ENCODE assay signal across 15 cellular contexts in the genomic region with DNA sequence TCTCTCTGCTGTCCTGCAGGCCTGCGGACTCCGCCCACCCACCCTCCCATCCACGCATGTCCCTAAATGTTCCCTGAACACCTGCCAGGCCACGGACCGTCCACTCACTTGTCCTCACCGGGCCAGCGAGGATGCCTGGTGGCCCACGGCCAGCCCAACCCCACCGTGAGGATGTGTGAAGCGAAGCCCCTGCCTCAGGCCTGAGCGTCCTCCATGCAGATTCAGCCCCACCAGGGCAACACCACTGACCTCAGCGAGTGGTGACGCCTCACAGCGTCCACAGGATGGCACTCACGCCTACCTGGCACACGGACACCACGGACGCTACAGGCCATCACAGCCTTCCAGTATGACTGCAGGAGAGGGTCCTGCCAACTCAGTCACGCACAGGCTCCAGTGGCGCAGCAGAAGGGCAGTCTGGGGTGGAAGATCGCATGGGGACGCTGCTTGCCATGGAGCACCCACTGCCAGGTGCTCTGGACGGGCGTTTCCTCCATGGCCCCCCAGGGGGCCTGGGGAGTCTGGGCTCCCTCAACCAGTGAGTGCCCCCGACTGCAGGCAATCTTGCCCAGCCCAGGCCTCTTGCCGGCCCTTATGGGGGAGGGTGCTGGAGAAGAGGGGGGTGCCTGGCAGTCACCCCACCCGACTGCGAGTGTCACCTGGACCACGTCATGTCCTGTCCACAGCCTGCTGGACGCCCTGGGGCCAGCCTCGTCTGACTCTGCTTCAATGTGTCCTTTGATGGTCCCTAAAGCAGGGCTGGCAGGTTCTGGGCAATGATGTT. TPM values are rescaled to one million over a fixed set of nuclear protein-coding genes. Genes with fewer than 3 reads are reported as not detected.
DNase-seq lines count a peak whose midpoint lies in the region; ATAC-seq and TF ChIP-seq lines count a peak whose summit lies in the region.
"Had no signal": no experiment of that assay in that cellular context is flagged by ENCODE, and none has a peak within 500 bp of the region (broad histone marks: within the 10 kb centered on the region; RNA-seq: fewer than 3 reads in every experiment).

No MANE protein-coding gene starts in this region.

- TF ChIP-seq CTCF in BE2C (IDR thresholded peaks at IDR 0.05; ENCODE audit: low read depth, low read length) (peak; percentile 36), GM23338 (conservative IDR thresholded peaks at IDR 0.05; ENCODE audit: low read depth in 2 of 2) (peak in 1 of 2 experiments; percentile 49; a peak in 1 of 4 replicates), WERI-Rb-1 (IDR thresholded peaks at IDR 0.05; ENCODE audit: low read depth, low read length) (peak; percentile 42)

- H3F3A ChIP-seq in GM23338 (replicated peaks; ENCODE audit: low read depth), result no peaks in the 10 kb centered on the region

- no peak overlapping the region for H2BK15ac ChIP-seq in mesendoderm (replicated peaks; ENCODE audit: low read depth)

- no peak overlapping the region for H3K23ac ChIP-seq in mesendoderm (ENCODE audit: low read length)

- H3K9me2 ChIP-seq in GM23338 (ENCODE audit: insufficient read depth), result no peaks in the 10 kb centered on the region

- H4K20me1 ChIP-seq in GM23338 (replicated peaks; ENCODE audit: insufficient read depth), result peaks cover 15% of the 10 kb centered on the region

- H3K4me3 ChIP-seq in BE2C (ENCODE audit: low read depth, low read length) (no peak overlapping the region), GM23338 (no peak overlapping the region), WERI-Rb-1 (ENCODE audit: low read depth, low read length) (no peak overlapping the region), mesendoderm (ENCODE audit: low read length) (no peak overlapping the region)

- H3K27me3 ChIP-seq in BE2C, result no peaks in the 10 kb centered on the region
- H3K27me3 ChIP-seq in GM23338 (ENCODE audit: insufficient read depth), result no peaks in the 10 kb centered on the region
- no peaks in the 10 kb centered on the region for H3K27me3 ChIP-seq in WERI-Rb-1 (ENCODE audit: insufficient read depth, low read depth, severe bottlenecking)
- no peaks in the 10 kb centered on the region for H3K27me3 ChIP-seq in mesendoderm (ENCODE audit: insufficient read depth, low read length, poor library complexity)

- peaks cover 17% of the 10 kb centered on the region for H3K79me1 ChIP-seq in mesendoderm (ENCODE audit: low read length)

- H2AFZ ChIP-seq in GM23338, result no peak overlapping the region

- peaks cover 8% of the 10 kb centered on the region; the same call in 1 of the 2 replicates for H3K36me3 ChIP-seq in BE2C
- H3K36me3 ChIP-seq in GM23338 (ENCODE audit: insufficient read depth), result no peaks in the 10 kb centered on the region
- H3K36me3 ChIP-seq in WERI-Rb-1, result no peaks in the 10 kb centered on the region
- H3K36me3 ChIP-seq in mesendoderm (ENCODE audit: control insufficient read depth, insufficient read depth, low read length), result no peaks in the 10 kb centered on the region

- H3K56ac ChIP-seq in mesendoderm (ENCODE audit: low read length), result no peak overlapping the region

- no peak overlapping the region for H2BK5ac ChIP-seq in mesendoderm (ENCODE audit: low read length)

- H3K79me2 ChIP-seq in GM23338 (replicated peaks; ENCODE audit: insufficient read depth) (peaks cover 81% of the 10 kb centered on the region), mesendoderm (ENCODE audit: control insufficient read depth, insufficient read depth, low read length) (peaks cover 21% of the 10 kb centered on the region)

- H3K4ac ChIP-seq in mesendoderm (ENCODE audit: low read depth, low read length), result no peak overlapping the region

- H4K5ac ChIP-seq in mesendoderm (ENCODE audit: low read length), result no peak overlapping the region

- POLR2A ChIA-PET in activated CD4-positive, alpha-beta memory T cell treated with anti-CD3 and anti-CD28 coated beads for 36 hours (lab: Charles Lee), result no interaction called here

- no peak overlapping the region for H2AK5ac ChIP-seq in mesendoderm (ENCODE audit: low read length)

- H3K36me3 Mint-ChIP-seq in GM23338 (ENCODE audit: low read depth), result peaks cover 7% of the 10 kb centered on the region; the same call in 2 of the 3 replicates
- peaks cover 7% of the 10 kb centered on the region for H3K36me3 Mint-ChIP-seq in activated CD4-positive, alpha-beta memory T cell treated with anti-CD3 and anti-CD28 coated beads for 36 hours
- H3K36me3 Mint-ChIP-seq: CD4-positive, alpha-beta memory T cell had no signal

- DNase-seq in BE2C, result no peak
- peak; percentile 30 for DNase-seq in GM23338 (ENCODE audit: low spot score)
- DNase-seq in WERI-Rb-1, result peak; percentile 20
- DNase-seq in mesendoderm, result peak; percentile 34
- DNase-seq in activated CD4-positive, alpha-beta memory T cell treated with anti-CD3 and anti-CD28 coated beads for 36 hours, result no peak
- no peak for DNase-seq in 8988T
- no peak for DNase-seq in iPS-NIHi11 (ENCODE audit: low spot score)
- DNase-seq: activated CD4-positive, alpha-beta T cell treated with anti-CD3 and anti-CD28 coated beads, Interleukin-2, amount 50 U/mL, for 1 hour; CD4-positive, alpha-beta memory T cell; NCI-H1417; NCI-H446 treated with DMSO at 0.1 percent for 48 hours; stimulated activated naive CD4-positive, alpha-beta T cell had no signal

- no peak overlapping the region for H2BK120ac ChIP-seq in mesendoderm (ENCODE audit: low read depth, low read length)

- CTCF ChIA-PET in activated CD4-positive, alpha-beta memory T cell treated with anti-CD3 and anti-CD28 coated beads for 36 hours (lab: Charles Lee), result no interaction called here

- no peak overlapping the region for H3K4me3 Mint-ChIP-seq in GM23338
- H3K4me3 Mint-ChIP-seq in activated CD4-positive, alpha-beta memory T cell treated with anti-CD3 and anti-CD28 coated beads for 36 hours, result no peak overlapping the region
- H3K4me3 Mint-ChIP-seq: T-helper 2 cell treated with Interferon-gamma antibody and Interleukin-4, amounts not matched to agents 5 μg/mL and 100 μg/mL, for 36 hours had no signal

- intact Hi-C loops in activated CD4-positive, alpha-beta memory T cell treated with anti-CD3 and anti-CD28 coated beads for 36 hours (cut with micrococcal nuclease), result no loop called here

- no peaks in the 10 kb centered on the region for H3K9me3 Mint-ChIP-seq in GM23338
- H3K9me3 Mint-ChIP-seq in activated CD4-positive, alpha-beta memory T cell treated with anti-CD3 and anti-CD28 coated beads for 36 hours, result no peaks in the 10 kb centered on the region
- H3K9me3 Mint-ChIP-seq: activated T-helper 2 cell treated with anti-CD3 and anti-CD28 coated beads, Interferon-gamma antibody, Interleukin-2, Interleukin-4, amounts not matched to agents 10 μg/mL and 5 μg/mL and 100 μg/mL, durations not matched to agents 14 hours and 24 hours and 36 hours; CD4-positive, alpha-beta memory T cell; T-helper 2 cell treated with Interferon-gamma antibody and Interleukin-4, amounts not matched to agents 5 μg/mL and 100 μg/mL, for 36 hours had no signal

- peaks cover 14% of the 10 kb centered on the region for H3K4me1 Mint-ChIP-seq in GM23338
- peaks cover 11% of the 10 kb centered on the region for H3K4me1 Mint-ChIP-seq in activated CD4-positive, alpha-beta memory T cell treated with anti-CD3 and anti-CD28 coated beads for 36 hours (ENCODE audit: low read depth)

- H3K4me2 ChIP-seq in GM23338 (no peak overlapping the region), mesendoderm (ENCODE audit: low read length) (no peak overlapping the region)

- H3K27ac ChIP-seq in GM23338 (ENCODE audit: low read depth) (no peak overlapping the region), WERI-Rb-1 (no peak overlapping the region), mesendoderm (ENCODE audit: low read depth, low read length) (no peak overlapping the region)

- no peak overlapping the region for H3K9ac ChIP-seq in mesendoderm (ENCODE audit: low read length)

- H3K4me1 ChIP-seq in BE2C, result no peaks in the 10 kb centered on the region
- H3K4me1 ChIP-seq in GM23338 (ENCODE audit: insufficient read depth), result peaks cover 3% of the 10 kb centered on the region; the same call in 1 of the 2 replicates
- H3K4me1 ChIP-seq in mesendoderm (ENCODE audit: control insufficient read depth, low read depth, low read length), result no peaks in the 10 kb centered on the region

- H3K27me3 Mint-ChIP-seq in GM23338 (ENCODE audit: insufficient read depth, low read depth, poor library complexity), result peaks cover 4% of the 10 kb centered on the region
- no peaks in the 10 kb centered on the region for H3K27me3 Mint-ChIP-seq in activated CD4-positive, alpha-beta memory T cell treated with anti-CD3 and anti-CD28 coated beads for 36 hours
- H3K27me3 Mint-ChIP-seq: CD4-positive, alpha-beta memory T cell had no signal

- no CpG with 5 or more reads among the region's 31 CpGs for WGBS in mesendoderm (ENCODE audit: extremely low coverage, insufficient coverage, low lambda C conversion rate)

- peak; percentile 57 for ATAC-seq in GM23338
- ATAC-seq in GM19328 (IDR thresholded peaks at IDR 0.05; ENCODE audit: unreplicated experiment), result no peak

- no peak overlapping the region for H3K18ac ChIP-seq in mesendoderm (ENCODE audit: low read length)

- H3K9me3 ChIP-seq in BE2C, result no peaks in the 10 kb centered on the region
- H3K9me3 ChIP-seq in WERI-Rb-1 (ENCODE audit: severe bottlenecking), result no peaks in the 10 kb centered on the region

- H4K8ac ChIP-seq in mesendoderm (ENCODE audit: low read depth, low read length), result no peak overlapping the region

- H3K27ac Mint-ChIP-seq in GM23338, result no peak overlapping the region
- H3K27ac Mint-ChIP-seq in activated CD4-positive, alpha-beta memory T cell treated with anti-CD3 and anti-CD28 coated beads for 36 hours, result no peak overlapping the region
- H3K27ac Mint-ChIP-seq: activated T-helper 2 cell treated with anti-CD3 and anti-CD28 coated beads, Interferon-gamma antibody, Interleukin-2, Interleukin-4, amounts not matched to agents 10 μg/mL and 5 μg/mL and 100 μg/mL, durations not matched to agents 14 hours and 24 hours and 36 hours; T-helper 2 cell treated with Interferon-gamma antibody and Interleukin-4, amounts not matched to agents 5 μg/mL and 100 μg/mL, for 36 hours had no signal

RNA-seq across cellular contexts. Expression of a gene that starts 25.4 kb away (rescaled TPM):
- polyA plus RNA-seq in BE2C (2012; ENCODE audit: insufficient read depth, insufficient read length, low read depth), result 9.3 TPM
- 41.8 and 46.2 TPM in 2 replicates for total RNA-seq in GM23338 (2014; rRNA removed; shearing (Covaris generic))
- 6.6 and 8.1 TPM in 2 replicates for polyA plus RNA-seq in GM23338 (2016; fragmentation: Nextera tagmentation; extraction: Ambion mirVana)
- 14.4 TPM for polyA plus RNA-seq in mesendoderm (2013, experiment 1 of 2)
- 12.7 TPM for polyA plus RNA-seq in mesendoderm (2013, experiment 2 of 2)
- 10 to 100 TPM; 30.0 to 35.8 TPM for total RNA-seq in activated CD4-positive, alpha-beta memory T cell treated with anti-CD3 and anti-CD28 coated beads for 36 hours

Comparison
In these comparisons a context has a peak if more than half of its experiments do, and no peak if none do; other contexts are left out.
1. DNase-seq: peak in GM23338 (single experiment), WERI-Rb-1 (single experiment) and mesendoderm (single experiment); none in BE2C (single experiment), activated CD4-positive, alpha-beta memory T cell treated with anti-CD3 and anti-CD28 coated beads for 36 hours (single experiment), 8988T (single experiment) and iPS-NIHi11 (single experiment).